11 cellular contexts compared by ENCODE assay signal in the genomic region with DNA sequence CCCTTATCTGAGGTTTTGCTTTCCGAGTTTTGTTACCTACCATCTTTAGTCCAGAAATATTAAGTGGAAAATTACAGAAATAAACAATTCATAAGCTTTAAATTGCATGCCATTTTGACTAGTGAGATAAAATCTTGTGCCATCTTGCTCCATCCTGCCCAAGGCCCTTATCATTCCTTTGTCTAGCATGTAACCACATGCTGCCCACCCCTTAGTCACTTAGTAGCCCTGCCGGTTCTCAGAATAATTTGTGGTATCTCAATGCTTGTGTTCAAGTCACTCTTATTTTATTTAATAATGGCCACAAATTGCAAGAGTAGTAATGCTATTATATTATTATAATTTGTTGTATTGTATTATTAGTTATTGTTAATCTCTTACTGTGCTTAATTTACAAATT.
"Had no signal": no experiment of that assay in that cellular context is flagged by ENCODE, and none has a peak within 500 bp of the region (broad histone marks: within the 10 kb centered on the region; RNA-seq: fewer than 3 reads in every experiment).

No MANE protein-coding gene starts in this region.

- H3K27me3 ChIP-seq: neural progenitor cell, vagina had no signal

- H3K27ac ChIP-seq: left ventricle myocardium inferior, neural progenitor cell, thoracic aorta, vagina had no signal

- H3K4me3 ChIP-seq: left ventricle myocardium inferior, neural progenitor cell, thoracic aorta, vagina had no signal

- DNase-seq: activated effector memory CD4-positive, alpha-beta T cell treated with anti-CD3 and anti-CD28 coated beads, Interleukin-2, amount 50 U/mL, for 16 hours; hippocampal formation; left ventricle myocardium inferior; naive thymus-derived CD8-positive, alpha-beta T cell; retina; stimulated activated naive CD4-positive, alpha-beta T cell treated with Interleukin-2 at 50 U/mL for 16 hours; T-helper 9 cell had no signal

- H3K36me3 ChIP-seq: left ventricle myocardium inferior, neural progenitor cell, thoracic aorta, vagina had no signal

- FAIRE-seq: frontal cortex had no signal

- H3K9ac ChIP-seq: neural progenitor cell had no signal

- H3K4me2 ChIP-seq: neural progenitor cell had no signal

- H2AFZ ChIP-seq: neural progenitor cell had no signal

- H3K4me1 ChIP-seq: vagina had no signal

- H3K9me3 ChIP-seq: left ventricle myocardium inferior, thoracic aorta, vagina had no signal
